In the genomic region with DNA sequence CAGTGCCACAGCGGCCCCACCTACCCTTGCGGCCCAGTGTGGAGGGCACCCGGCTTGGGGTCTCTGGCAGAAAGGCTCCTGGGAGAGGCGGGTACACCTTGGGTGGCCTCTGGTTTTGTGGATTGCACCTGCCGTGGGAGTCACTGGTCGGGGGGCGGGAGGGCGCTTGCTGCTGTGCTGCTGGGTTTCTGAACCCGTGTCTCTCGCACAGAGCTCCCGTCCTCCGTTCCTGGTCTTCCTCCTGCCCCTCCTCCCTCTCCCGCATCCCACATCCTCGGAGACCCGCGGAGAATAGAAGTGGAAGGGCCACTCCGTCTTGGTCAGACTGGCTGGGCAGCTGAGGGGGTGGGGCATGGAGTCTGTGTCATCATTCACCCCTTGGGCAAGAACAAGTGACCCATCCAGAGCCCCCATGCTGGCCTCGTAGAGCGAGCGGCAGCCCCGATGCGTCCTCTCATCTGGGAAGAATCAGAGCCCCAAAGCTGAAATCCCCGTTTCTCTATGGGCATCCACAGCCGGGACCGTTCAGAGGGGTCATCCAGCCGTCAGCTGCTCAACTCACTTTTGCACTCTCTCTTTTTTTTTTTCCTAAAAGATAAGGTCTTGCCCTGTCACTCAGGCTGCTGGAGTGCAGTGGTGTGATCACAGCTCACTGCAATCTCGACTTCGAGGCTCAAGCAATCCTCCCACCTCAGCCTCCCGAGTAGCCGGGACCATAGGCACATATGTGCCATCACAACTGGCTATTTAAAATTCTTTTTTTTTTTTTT, we compare ENCODE assay signal across 11 cellular contexts. TPM values are rescaled to one million over a fixed set of nuclear protein-coding genes. Genes with fewer than 3 reads are reported as not detected.
DNase-seq lines count a peak whose midpoint lies in the region; ATAC-seq and TF ChIP-seq lines count a peak whose summit lies in the region.
"Had no signal": no experiment of that assay in that cellular context is flagged by ENCODE, and none has a peak within 500 bp of the region (broad histone marks: within the 10 kb centered on the region; RNA-seq: fewer than 3 reads in every experiment).

No MANE protein-coding gene starts in this region.

- peaks cover 8 to 28% of the 10 kb centered on the region in 2 donors for H3K36me3 Mint-ChIP-seq in CD14-positive monocyte

- H3K27me3 Mint-ChIP-seq in CD14-positive monocyte (ENCODE audit: low read depth in 3 of 3) = peaks cover 0 to 4% (median 0%) of the 10 kb centered on the region in 3 donors

- intact Hi-C loops in CD14-positive monocyte (cut with micrococcal nuclease) (loop anchor here in 1 of 2 donors (10.0 kb wide), 1 partner anchor 990 kb away; no protein-coding TSS in a partner anchor), Panc1 (cut with micrococcal nuclease; ENCODE audit: unreplicated experiment) (no loop called here), sigmoid colon (cut with DNase I) (loop anchor here (10.0 kb wide), 1 partner anchor 1020 kb away; a partner anchor contains a TSS)

- TF ChIP-seq EP300 in gastroesophageal sphincter (IDR thresholded peaks at IDR 0.05) = no peak
- TF ChIP-seq EP300 in sigmoid colon (IDR thresholded peaks at IDR 0.05) = no peak

- H3K27ac Mint-ChIP-seq in CD14-positive monocyte = peak overlapping the region; percentile 54 to 99 (median 78)

- no peaks in the 10 kb centered on the region for H3K27me3 ChIP-seq in Panc1 (ENCODE audit: control insufficient read depth, insufficient read depth, low read length)
- H3K27me3 ChIP-seq in gastroesophageal sphincter = peaks cover 3% of the 10 kb centered on the region
- H3K27me3 ChIP-seq in sigmoid colon = no peaks in the 10 kb centered on the region

- H3K9me3 Mint-ChIP-seq in CD14-positive monocyte = no peaks in the 10 kb centered on the region

- no TSS peak for BruUV-seq in Panc1 (replicated peaks; lab: Mats Ljungman, UMichigan)

- WGBS in gastroesophageal sphincter (ENCODE audit: low coverage in 1 of 2), 2 donors = 87% methylated on average over 14 of the region's 30 CpGs; no CpG with 5 or more reads in 1 of the 2 donors
- 87 to 90% methylated on average over 30 of the region's 30 CpGs for whole genome bisulfite sequencing in sigmoid colon, 2 donors

- CTCF ChIA-PET in Panc1 (lab: Charles Lee) = no interaction called here

- peaks cover 58% of the 10 kb centered on the region for H3K4me1 ChIP-seq in Panc1 (ENCODE audit: control insufficient read depth, insufficient read depth, low read length)
- H3K4me1 ChIP-seq in gastroesophageal sphincter = peaks cover 0 to 88% (median 41%) of the 10 kb centered on the region in 3 donors
- peaks cover 0 to 83% (median 66%) of the 10 kb centered on the region in 4 donors for H3K4me1 ChIP-seq in sigmoid colon

- TF ChIP-seq POLR2A in gastroesophageal sphincter (IDR thresholded peaks at IDR 0.05) (no peak), sigmoid colon (IDR thresholded peaks at IDR 0.05) (no peak)

- H3K9me3 ChIP-seq in Panc1 (ENCODE audit: control insufficient read depth, insufficient read depth, low read depth, low read length) (no peaks in the 10 kb centered on the region), gastroesophageal sphincter (no peaks in the 10 kb centered on the region), sigmoid colon (no peaks in the 10 kb centered on the region)

- ATAC-seq in Panc1 (no peak), gastroesophageal sphincter (no peak), GM19351 (IDR thresholded peaks at IDR 0.05; ENCODE audit: unreplicated experiment) (no peak)

- H3K4me3 Mint-ChIP-seq in CD14-positive monocyte = peak overlapping the region in 1 of 2 donors; percentile 12

- peak; percentile 38 for DNase-seq in CD14-positive monocyte (ENCODE audit: low spot score)
- no peak for DNase-seq in Panc1 (ENCODE audit: low read depth, low spot score)
- peak; percentile 66 for DNase-seq in sigmoid colon
- no peak for DNase-seq in NCI-H1436 treated with DMSO at 0.1 percent for 48 hours (lab: John Stamatoyannopoulos, UW)
- no peak for DNase-seq in NCI-H2029 treated with DMSO at 0.1 percent for 48 hours (lab: John Stamatoyannopoulos, UW)
- DNase-seq in ureter (ENCODE audit: low spot score) = no peak
- DNase-seq: activated CD4-positive, CD25-positive, alpha-beta regulatory T cell; cerebellar nuclear complex; KBM-7 had no signal

- POLR2A ChIA-PET in Panc1 (lab: Charles Lee) = interaction anchor here (0.5 to 0.7 kb wide), 6 partner anchors 9 to 255 kb away, joined by 3 to 19 read pairs (median 7); no protein-coding TSS in a partner anchor

- peak overlapping the region; percentile 88 for H3K27ac ChIP-seq in Panc1 (ENCODE audit: low read length)
- peak overlapping the region in 3 of 4 donors; percentile 97 to 100 (median 99) for H3K27ac ChIP-seq in gastroesophageal sphincter
- peak overlapping the region; percentile 95 to 100 (median 98) for H3K27ac ChIP-seq in sigmoid colon

- TF ChIP-seq CTCF in CD14-positive monocyte (IDR thresholded peaks at IDR 0.05) (no peak), Panc1 (IDR thresholded peaks at IDR 0.05) (no peak), gastroesophageal sphincter (IDR thresholded peaks at IDR 0.05) (no peak), sigmoid colon (IDR thresholded peaks at IDR 0.05) (no peak)

- in situ Hi-C loops in Panc1 (cut with HindIII; ENCODE audit: low pct_unique_long_range_greater_than_20kb, low sequenced_read_pairs) = no loop called here

- H3K4me1 Mint-ChIP-seq in CD14-positive monocyte = peaks cover 28% of the 10 kb centered on the region

- H3K36me3 ChIP-seq in Panc1 (ENCODE audit: control insufficient read depth, insufficient read depth, low read length) (no peaks in the 10 kb centered on the region; the same call in 1 of the 2 replicates), gastroesophageal sphincter (peaks cover 0 to 19% of the 10 kb centered on the region in 2 donors), sigmoid colon (peaks cover 0 to 8% (median 1%) of the 10 kb centered on the region in 4 donors)

- H3K4me3 ChIP-seq in Panc1 (ENCODE audit: low read depth in 2 of 2, low read length in 2 of 2) = peak overlapping the region; percentile 71 to 86
- no peak overlapping the region for H3K4me3 ChIP-seq in gastroesophageal sphincter
- H3K4me3 ChIP-seq in sigmoid colon = peak overlapping the region in 1 of 4 donors; percentile 70

RNA-seq across cellular contexts. Expression of a gene that starts 4.0 kb away (rescaled TPM):
- polyA plus RNA-seq in CD14-positive monocyte = under 1 TPM; 0.30 to 0.48 TPM
- total RNA-seq in Panc1 (2021; ENCODE audit: unreplicated experiment) = 125 TPM
- 120 TPM for polyA plus RNA-seq in Panc1 (2012; ENCODE audit: insufficient read length)
- 100 to 1,000 TPM in 1 of 4 donors, 10 to 100 TPM in 3; 64.6 to 104 (median 77.0) TPM for total RNA-seq in gastroesophageal sphincter
- total RNA-seq in sigmoid colon = 10 to 100 TPM; 22.1 to 57.6 (median 42.5) TPM
- polyA plus RNA-seq in sigmoid colon = 10 to 100 TPM; 34.8 to 43.0 (median 42.1) TPM
- total RNA-seq in ureter = 34.6 TPM

RNA-seq across cellular contexts. Expression of a gene that starts 21.5 kb away (rescaled TPM):
- polyA plus RNA-seq in CD14-positive monocyte (not detected), sigmoid colon (10 to 100 TPM in 2 of 3 donors, 1 to 10 TPM in 1; 8.4 to 60.3 (median 10.2) TPM)
- total RNA-seq in Panc1 (2021; ENCODE audit: unreplicated experiment) (9.2 TPM), gastroesophageal sphincter (1 to 10 TPM in 1 of 4 donors, under 1 TPM in 2, not detected in 1; 0.15 to 1.5 (median 0.31) TPM), sigmoid colon (under 1 TPM in 1 of 4 donors, not detected in 3; 0.28 TPM), ureter (142 TPM)
- polyA plus RNA-seq in Panc1 (2012; ENCODE audit: insufficient read length) = 13.7 TPM

RNA-seq across cellular contexts. Expression of a gene that starts 30.3 kb away (rescaled TPM):
- 1 to 10 TPM; 5.5 to 7.3 TPM for polyA plus RNA-seq in CD14-positive monocyte
- total RNA-seq in Panc1 (2021; ENCODE audit: unreplicated experiment) = 173 TPM
- polyA plus RNA-seq in Panc1 (2012; ENCODE audit: insufficient read length) = 196 TPM
- total RNA-seq in gastroesophageal sphincter = 10 to 100 TPM; 29.8 to 65.5 (median 41.4) TPM
- total RNA-seq in sigmoid colon = 10 to 100 TPM; 18.9 to 35.7 (median 26.2) TPM
- polyA plus RNA-seq in sigmoid colon = 10 to 100 TPM; 16.2 to 78.3 (median 22.9) TPM
- total RNA-seq in ureter = 97.5 TPM

RNA-seq across cellular contexts. Expression of a gene that starts 35.3 kb away (rescaled TPM):
- polyA plus RNA-seq in CD14-positive monocyte (10 to 100 TPM; 34.5 to 38.8 TPM), sigmoid colon (10 to 100 TPM; 50.5 to 68.0 (median 66.6) TPM)
- total RNA-seq in Panc1 (2021; ENCODE audit: unreplicated experiment) (59.4 TPM), gastroesophageal sphincter (10 to 100 TPM; 27.7 to 36.6 (median 35.7) TPM), sigmoid colon (10 to 100 TPM; 23.3 to 52.8 (median 41.6) TPM), ureter (32.0 TPM)
- 81.5 TPM for polyA plus RNA-seq in Panc1 (2012; ENCODE audit: insufficient read length)

Comparison
In these comparisons a context has a peak if more than half of its experiments do, and no peak if none do; other contexts are left out.
1. DNase-seq: peak in CD14-positive monocyte (single experiment) and sigmoid colon (single experiment); none in Panc1 (single experiment), NCI-H1436 treated with DMSO at 0.1 percent for 48 hours (single experiment), NCI-H2029 treated with DMSO at 0.1 percent for 48 hours (single experiment) and ureter (single experiment).
2. H3K4me3 ChIP-seq: peak in Panc1 (2 of 2); none in gastroesophageal sphincter (0 of 2).
3. RNA of a gene that starts 21.5 kb away (total RNA-seq): 142 TPM in ureter (single experiment); 9.2 TPM in Panc1 (single experiment), 0.15 to 1.5 TPM in gastroesophageal sphincter and 0.28 TPM in sigmoid colon; every median in the first group is over 10 times any median in the second.
4. Peak in every context shown above with its lines, with median percentiles within 50 percentile points of each other: H3K27ac ChIP-seq.